ENCODE assay signal across 1 cellular context in the genomic region with DNA sequence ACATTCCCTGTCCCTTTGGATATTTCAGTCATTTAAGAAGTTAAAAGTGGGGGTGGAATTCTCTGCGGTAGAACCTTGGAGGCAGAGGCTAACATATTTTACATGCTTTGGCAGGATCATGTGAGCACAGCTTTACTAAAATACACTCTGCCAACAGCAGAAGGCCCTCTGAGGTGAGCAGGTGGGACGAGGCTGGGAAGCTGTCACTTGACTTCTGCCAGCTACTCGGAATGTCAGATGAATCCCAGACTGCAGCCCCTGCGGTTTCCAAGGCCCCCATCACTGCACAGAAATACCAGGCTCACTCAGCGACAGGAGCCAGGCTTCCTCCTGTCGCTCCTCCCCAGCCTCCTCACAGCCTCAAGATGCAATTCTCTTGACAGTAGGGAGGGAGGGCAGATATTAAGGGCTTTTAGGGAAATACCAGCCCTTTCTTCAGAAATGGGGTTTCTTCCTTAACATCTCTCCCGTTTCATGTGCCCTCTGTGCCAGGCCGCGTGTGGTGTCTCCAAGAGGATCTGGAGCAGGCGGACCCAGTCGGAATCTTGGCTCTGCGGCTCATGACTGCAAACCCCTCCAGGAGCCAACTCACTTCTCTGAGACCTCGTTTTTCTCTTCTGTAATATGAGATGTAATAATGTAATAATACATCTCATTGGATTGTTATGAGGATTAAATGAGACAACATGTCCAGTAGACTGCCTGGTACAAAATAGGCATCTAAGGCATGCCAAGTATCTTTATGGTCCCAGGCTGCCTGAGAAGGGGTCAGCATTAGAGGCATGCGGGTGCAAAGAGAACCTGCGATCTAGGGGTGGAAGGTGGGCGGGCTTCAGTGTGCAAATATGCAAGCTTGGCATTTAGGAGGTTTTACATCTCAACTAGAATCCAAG.
TF ChIP-seq lines count a peak whose summit lies in the region.

No MANE protein-coding gene starts in this region.

TF ChIP-seq in HEK293, 187 proteins besides CTCF, POLR2A, EP300 and RAD21 (continued from another document):
- TF ChIP-seq PATZ1 (tag by site-specific recombination; IDR thresholded peaks at IDR 0.05) (no peak), SCRT1 (tag by site-specific recombination; IDR thresholded peaks at IDR 0.05; ENCODE audit: borderline replicate concordance) (peak; percentile 70; the same call in 1 of the 2 replicates)
